In genomic region chr4:180810581-180810980, GRCh38 we compare ENCODE assay signal across 15 cellular contexts.
DNase-seq lines count a peak whose midpoint lies in the region; ATAC-seq and TF ChIP-seq lines count a peak whose summit lies in the region.
"Had no signal": no experiment of that assay in that cellular context is flagged by ENCODE, and none has a peak within 500 bp of the region (broad histone marks: within the 10 kb centered on the region; RNA-seq: fewer than 3 reads in every experiment).

No MANE protein-coding gene starts in this region.

- TF ChIP-seq POLR2A in adrenal gland (IDR thresholded peaks at IDR 0.05) (no peak), testis (IDR thresholded peaks at IDR 0.05) (no peak)

- H2BK5ac ChIP-seq in neuronal stem cell (ENCODE audit: low read length), result no peak overlapping the region

- H3K27me3 ChIP-seq in adrenal gland (no peaks in the 10 kb centered on the region), neuronal stem cell (ENCODE audit: control insufficient read depth in 3 of 3, insufficient read depth in 3 of 3, low read depth in 1 of 3, low read length in 3 of 3) (no peaks in the 10 kb centered on the region), testis (no peaks in the 10 kb centered on the region), ascending aorta (no peaks in the 10 kb centered on the region)

- peaks cover 18 to 29% of the 10 kb centered on the region in 2 donors for H3K4me1 ChIP-seq in adrenal gland (replicated peaks in 1 of 2)
- H3K4me1 ChIP-seq in neuronal stem cell (ENCODE audit: control insufficient read depth in 2 of 2, insufficient read depth in 1 of 2, low read depth in 1 of 2, low read length in 2 of 2), result peaks cover 0 to 4% of the 10 kb centered on the region in 2 donors
- no peaks in the 10 kb centered on the region for H3K4me1 ChIP-seq in testis
- H3K4me1 ChIP-seq in ascending aorta, result no peaks in the 10 kb centered on the region
- H3K4me1 ChIP-seq: HAP-1 had no signal

- in situ Hi-C loops in astrocyte of the spinal cord (cut with HindIII; ENCODE audit: low sequenced_read_pairs), result no loop called here

- DNase-seq in adrenal gland (no peak), astrocyte of the spinal cord (ENCODE audit: low read depth, low spot score) (peak; percentile 35), neuronal stem cell (ENCODE audit: low spot score) (no peak), testis (peak; percentile 14), activated T-cell treated with anti-CD3 and anti-CD28 coated beads for 4 hours (no peak), ascending aorta (ENCODE audit: low spot score in 2 of 2) (no peak)
- DNase-seq: C1 segment of cervical spinal cord; CD4-positive, CD25-positive, alpha-beta regulatory T cell; CD8-positive, alpha-beta memory T cell; COR-L47; DMS 273 treated with DMSO at 0.1 percent for 48 hours; GM23248 had no signal

- H2BK15ac ChIP-seq in neuronal stem cell (ENCODE audit: low read length), result no peak overlapping the region

- no peaks in the 10 kb centered on the region for H3K79me1 ChIP-seq in neuronal stem cell (ENCODE audit: low read depth, low read length)

- H3K18ac ChIP-seq in neuronal stem cell (ENCODE audit: low read length), result no peak overlapping the region

- no peak overlapping the region for H4K8ac ChIP-seq in neuronal stem cell (ENCODE audit: low read depth, low read length)

- H2AK5ac ChIP-seq in neuronal stem cell (ENCODE audit: low read depth, low read length), result no peak overlapping the region

- TF ChIP-seq CTCF in adrenal gland (IDR thresholded peaks at IDR 0.05), result no peak
- no peak for TF ChIP-seq CTCF in astrocyte of the spinal cord (IDR thresholded peaks at IDR 0.05; ENCODE audit: low read depth, low read length)
- TF ChIP-seq CTCF in testis (IDR thresholded peaks at IDR 0.05), result no peak
- TF ChIP-seq CTCF in ascending aorta (IDR thresholded peaks at IDR 0.05), result no peak

- H3K9me3 ChIP-seq in adrenal gland (replicated peaks in 1 of 3) (no peaks in the 10 kb centered on the region), neuronal stem cell (replicated peaks in 1 of 2; ENCODE audit: control insufficient read depth in 2 of 2, insufficient read depth in 1 of 2, low read depth in 1 of 2, low read length in 2 of 2) (no peaks in the 10 kb centered on the region), testis (no peaks in the 10 kb centered on the region), ascending aorta (no peaks in the 10 kb centered on the region)
- H3K9me3 ChIP-seq: HAP-1 had no signal

- no peak overlapping the region for H3K4me2 ChIP-seq in neuronal stem cell (ENCODE audit: insufficient read depth, low read length, poor library complexity, severe bottlenecking)

- no peak overlapping the region for H2BK12ac ChIP-seq in neuronal stem cell (ENCODE audit: low read length)

- no peak overlapping the region for H3K14ac ChIP-seq in neuronal stem cell (ENCODE audit: low read length)

- H2BK120ac ChIP-seq in neuronal stem cell (ENCODE audit: low read depth, low read length), result no peak overlapping the region

- peak overlapping the region in 4 of 5 donors; percentile 26 to 89 (median 76) for H3K27ac ChIP-seq in adrenal gland
- H3K27ac ChIP-seq in neuronal stem cell (replicated peaks; ENCODE audit: low read length), result no peak overlapping the region
- no peak overlapping the region for H3K27ac ChIP-seq in testis
- no peak overlapping the region for H3K27ac ChIP-seq in ascending aorta
- H3K27ac ChIP-seq: GM23248 had no signal

- no peaks in the 10 kb centered on the region for H3K36me3 ChIP-seq in adrenal gland (replicated peaks in 1 of 2)
- no peaks in the 10 kb centered on the region for H3K36me3 ChIP-seq in neuronal stem cell (replicated peaks in 1 of 2; ENCODE audit: control insufficient read depth in 2 of 2, insufficient read depth in 2 of 2, low read length in 2 of 2)
- no peaks in the 10 kb centered on the region for H3K36me3 ChIP-seq in testis (ENCODE audit: low read depth, missing control alignments)
- H3K36me3 ChIP-seq in ascending aorta, result no peaks in the 10 kb centered on the region
- H3K36me3 ChIP-seq: HAP-1 had no signal

- no peak overlapping the region for H3K23ac ChIP-seq in neuronal stem cell (ENCODE audit: low read depth, low read length, poor library complexity)

- H3K4me3 ChIP-seq in adrenal gland (no peak overlapping the region), astrocyte of the spinal cord (ENCODE audit: low read depth, low read length) (no peak overlapping the region), neuronal stem cell (ENCODE audit: low read length in 2 of 2) (no peak overlapping the region), testis (no peak overlapping the region), ascending aorta (no peak overlapping the region)
- H3K4me3 ChIP-seq: GM23248, HAP-1 had no signal

- H3K9ac ChIP-seq in neuronal stem cell (ENCODE audit: low read depth, low read length, poor library complexity), result no peak overlapping the region
- H3K9ac ChIP-seq: GM23248 had no signal

- 86 to 100% (median 93%) methylated on average over 1 of the region's 1 CpG for WGBS in adrenal gland, 4 donors
- no CpG with 5 or more reads among the region's 1 CpG for WGBS in neuronal stem cell (ENCODE audit: extremely low coverage in 2 of 2, insufficient read length in 2 of 2, insufficient replicate concordance in 1 of 2), 2 donors
- 71 to 75% methylated on average over 1 of the region's 1 CpG for WGBS in testis, 2 donors

- intact Hi-C loops in adrenal gland (cut with DNase I) (no loop called here), testis (cut with DNase I; ENCODE audit: low total_unique reads) (no loop called here), ascending aorta (cut with DNase I) (no loop called here)

- no peak overlapping the region for H4K91ac ChIP-seq in neuronal stem cell (ENCODE audit: low read depth, low read length, poor library complexity)

- peak overlapping the region; percentile 59 for H2AFZ ChIP-seq in neuronal stem cell (ENCODE audit: low read length)
- H2AFZ ChIP-seq: GM23248 had no signal

- no peak overlapping the region for H3K4ac ChIP-seq in neuronal stem cell (ENCODE audit: low read length)

- ATAC-seq in HG02852 (IDR thresholded peaks at IDR 0.05; ENCODE audit: unreplicated experiment) (no peak), GM18502 (IDR thresholded peaks at IDR 0.05; ENCODE audit: poor library complexity, unreplicated experiment) (no peak)

Comparison
In these comparisons a context has a peak if more than half of its experiments do, and no peak if none do; other contexts are left out.
1. DNase-seq: peak in astrocyte of the spinal cord (single experiment) and testis (single experiment); none in adrenal gland (0 of 7), neuronal stem cell (single experiment), activated T-cell treated with anti-CD3 and anti-CD28 coated beads for 4 hours (single experiment) and ascending aorta (0 of 2).
2. H3K27ac ChIP-seq: peak in adrenal gland (4 of 5); none in neuronal stem cell (single experiment), testis (0 of 2) and ascending aorta (0 of 2).